ENCODE assay signal across 8 cellular contexts in genomic region chrX:48737213-48737938, GRCh38. TPM values are rescaled to one million over a fixed set of nuclear protein-coding genes. Genes with fewer than 3 reads are reported as not detected.
DNase-seq lines count a peak whose midpoint lies in the region; ATAC-seq and TF ChIP-seq lines count a peak whose summit lies in the region.

No MANE protein-coding gene starts in this region.

- peak overlapping the region; percentile 49 to 93 (median 86) for H3K27ac ChIP-seq in adrenal gland
- H3K27ac ChIP-seq in heart left ventricle = peak overlapping the region; percentile 76 to 94 (median 88)
- H3K27ac ChIP-seq in trophoblast cell (ENCODE audit: low read depth, low read length) = peak overlapping the region; percentile 94
- H3K27ac ChIP-seq in transverse colon = peak overlapping the region; percentile 81 to 94 (median 92)

- H2AFZ ChIP-seq in trophoblast cell (ENCODE audit: insufficient read depth, low read length, poor library complexity) = peak overlapping the region; percentile 68

- TF ChIP-seq POLR2A in adrenal gland (IDR thresholded peaks at IDR 0.05) (peak; percentile 40 to 61), heart left ventricle (IDR thresholded peaks at IDR 0.05) (peak in 1 of 2 donors; percentile 58), transverse colon (IDR thresholded peaks at IDR 0.05) (peak; percentile 71)

- peak overlapping the region; percentile 70 for H3K14ac ChIP-seq in trophoblast cell (ENCODE audit: low read length)

- no peak overlapping the region for H3K23ac ChIP-seq in trophoblast cell (ENCODE audit: low read length)

- H3K9me3 ChIP-seq in adrenal gland (replicated peaks in 1 of 3) (no peaks in the 10 kb centered on the region), heart left ventricle (peaks cover 0 to 6% (median 0%) of the 10 kb centered on the region in 12 donors), trophoblast cell (ENCODE audit: insufficient read depth, low read depth, low read length) (no peaks in the 10 kb centered on the region), transverse colon (no peaks in the 10 kb centered on the region)

- H3K36me3 ChIP-seq in adrenal gland (replicated peaks in 1 of 2) (no peaks in the 10 kb centered on the region), heart left ventricle (no peaks in the 10 kb centered on the region), trophoblast cell (ENCODE audit: control insufficient read depth in 1 of 2, insufficient read depth in 2 of 2, low read length in 2 of 2) (no peaks in the 10 kb centered on the region), transverse colon (no peaks in the 10 kb centered on the region)

- H3K27me3 ChIP-seq in adrenal gland (no peaks in the 10 kb centered on the region), heart left ventricle (no peaks in the 10 kb centered on the region), trophoblast cell (ENCODE audit: insufficient read depth, low read length) (no peaks in the 10 kb centered on the region), transverse colon (no peaks in the 10 kb centered on the region)

- H3K4ac ChIP-seq in trophoblast cell (ENCODE audit: low read depth, low read length) = peak overlapping the region; percentile 83

- peaks cover 10% of the 10 kb centered on the region for H3K79me1 ChIP-seq in trophoblast cell (ENCODE audit: low read length)

- H3K79me2 ChIP-seq in trophoblast cell (ENCODE audit: control insufficient read depth, insufficient read depth, low read length, poor library complexity) = peaks cover 3% of the 10 kb centered on the region

- H3K18ac ChIP-seq in trophoblast cell (ENCODE audit: low read length) = peak overlapping the region; percentile 68

- peak overlapping the region; percentile 80 for H4K12ac ChIP-seq in trophoblast cell (ENCODE audit: low read depth, low read length)

- DNase-seq in NCI-H1436 (lab: John Stamatoyannopoulos, UW) (peak; percentile 95), T follicular helper cell (ENCODE audit: low read depth) (peak; percentile 83), adrenal gland (peak; percentile 89 to 97 (median 93)), heart left ventricle (peak; percentile 91 to 95 (median 92)), trophoblast cell (peak; percentile 91 to 94), transverse colon (peak; percentile 91)

- peak overlapping the region; percentile 74 for H3K4me2 ChIP-seq in trophoblast cell (ENCODE audit: low read length)

- H2BK12ac ChIP-seq in trophoblast cell (ENCODE audit: low read length) = no peak overlapping the region

- H2AK5ac ChIP-seq in trophoblast cell (ENCODE audit: low read length) = no peak overlapping the region

- peak overlapping the region; percentile 83 for H3K9ac ChIP-seq in trophoblast cell (ENCODE audit: low read length)

- H3K4me3 ChIP-seq in GM12875 (ENCODE audit: low read depth, low read length) (peak overlapping the region; percentile 46), adrenal gland (peak overlapping the region in 3 of 4 donors; percentile 24 to 69 (median 53)), heart left ventricle (peak overlapping the region; percentile 19 to 89 (median 68)), trophoblast cell (ENCODE audit: low read depth, low read length) (peak overlapping the region; percentile 83), transverse colon (peak overlapping the region; percentile 41 to 66 (median 50))

- in situ Hi-C loops in transverse colon (cut with MboI; ENCODE audit: low pct_ligation_motif_present in 1 of 4, low pct_unique_long_range_greater_than_20kb in 1 of 4, low sequenced_read_pairs in 3 of 4) = no loop called here

- H4K8ac ChIP-seq in trophoblast cell (ENCODE audit: low read depth, low read length) = peak overlapping the region; percentile 98

- peak overlapping the region; percentile 83 for H2BK120ac ChIP-seq in trophoblast cell (ENCODE audit: insufficient read depth, low read length, poor library complexity)

- peaks cover 0 to 3% of the 10 kb centered on the region in 2 donors for H3K4me1 ChIP-seq in adrenal gland (replicated peaks in 1 of 2)
- peaks cover 0 to 9% (median 2%) of the 10 kb centered on the region in 12 donors for H3K4me1 ChIP-seq in heart left ventricle
- H3K4me1 ChIP-seq in trophoblast cell (ENCODE audit: control insufficient read depth in 1 of 2, insufficient read depth in 2 of 2, low read length in 2 of 2) = peaks cover 5 to 6% of the 10 kb centered on the region in 2 experiments
- H3K4me1 ChIP-seq in transverse colon = peaks cover 0 to 6% (median 0%) of the 10 kb centered on the region in 4 donors

- no peak for TF ChIP-seq CTCF in GM12875 (IDR thresholded peaks at IDR 0.05; ENCODE audit: borderline replicate concordance, insufficient read depth, low read depth, low read length)
- peak in 1 of 6 experiments; percentile 6 for TF ChIP-seq CTCF in adrenal gland (IDR thresholded peaks at IDR 0.05)
- TF ChIP-seq CTCF in heart left ventricle (IDR thresholded peaks at IDR 0.05) = no peak
- TF ChIP-seq CTCF in transverse colon (IDR thresholded peaks at IDR 0.05) = no peak

- H4K91ac ChIP-seq in trophoblast cell (ENCODE audit: low read depth, low read length) = peak overlapping the region; percentile 96

- TF ChIP-seq EP300 in transverse colon (IDR thresholded peaks at IDR 0.05; ENCODE audit: low read depth) = no peak

- H2BK5ac ChIP-seq in trophoblast cell (ENCODE audit: low read depth, low read length, poor library complexity) = peak overlapping the region; percentile 59

- ATAC-seq in HG02763 (IDR thresholded peaks at IDR 0.05; ENCODE audit: unreplicated experiment) = peak; percentile 97
- ATAC-seq in heart left ventricle = peak; percentile 99 to 100 (median 99)

- intact Hi-C loops in adrenal gland (cut with DNase I) = no loop called here
- intact Hi-C loops in heart left ventricle (cut with DNase I) = loop anchor here in 7 of 10 donors (1.0 to 10.0 kb wide), 5 partner anchors 40 to 67 kb away; partner anchors contain the start of genes HDAC6 (in 5 of the 7) and SUV39H1 (in 2 of the 7)
- intact Hi-C loops in transverse colon (cut with DNase I; ENCODE audit: low total_unique reads) = no loop called here

- WGBS in adrenal gland, 4 donors = 1 to 52% (median 22%) methylated on average over 2 to 48 of the region's 48 CpGs
- 0 to 44% (median 18%) methylated on average over 43 to 48 of the region's 48 CpGs for WGBS in heart left ventricle, 4 donors
- no CpG with 5 or more reads among the region's 48 CpGs for WGBS in trophoblast cell (ENCODE audit: extremely low coverage, insufficient coverage, insufficient read length)
- WGBS in transverse colon (ENCODE audit: low coverage in 1 of 2), 2 donors = 38% methylated on average over 48 of the region's 48 CpGs; no CpG with 5 or more reads in 1 of the 2 donors

RNA-seq across cellular contexts. Expression of gene GLOD5, which starts 24.2 kb away (rescaled TPM):
- total RNA-seq in adrenal gland (not detected), heart left ventricle (not detected), transverse colon (10 to 100 TPM in 1 of 4 donors, 1 to 10 TPM in 1, not detected in 2; 4.8 to 18.4 TPM)
- polyA plus RNA-seq in adrenal gland (not detected), heart left ventricle (not detected)
- polyA plus RNA-seq in trophoblast cell (2013) = not detected in 2 replicates

RNA-seq across cellular contexts. Expression of gene SUV39H1, which starts 40.8 kb away (rescaled TPM):
- 1 to 10 TPM; 2.6 to 4.4 (median 3.6) TPM for total RNA-seq in adrenal gland
- polyA plus RNA-seq in adrenal gland = 1 to 10 TPM; 2.6 to 3.2 (median 3.1) TPM
- 1 to 10 TPM; 2.4 to 6.7 (median 3.6) TPM for total RNA-seq in heart left ventricle
- 1 to 10 TPM; 1.9 to 4.7 TPM for polyA plus RNA-seq in heart left ventricle
- 10.6 and 10.8 TPM in 2 replicates for polyA plus RNA-seq in trophoblast cell (2013)
- 1 to 10 TPM in 3 of 4 donors, under 1 TPM in 1; 1.00 to 5.3 (median 4.4) TPM for total RNA-seq in transverse colon

RNA-seq across cellular contexts. Expression of gene GATA1, which starts 49.0 kb away (rescaled TPM):
- total RNA-seq in adrenal gland (under 1 TPM in 2 of 8 donors, not detected in 6; 0.27 to 0.43 TPM), heart left ventricle (under 1 TPM in 1 of 9 donors, not detected in 8; 0.16 TPM), transverse colon (not detected)
- polyA plus RNA-seq in adrenal gland (not detected), heart left ventricle (not detected)
- not detected in 2 replicates for polyA plus RNA-seq in trophoblast cell (2013)

RNA-seq across cellular contexts. Expression of gene WAS, which starts 53.8 kb away (rescaled TPM):
- total RNA-seq in adrenal gland (10 to 100 TPM in 5 of 8 donors, 1 to 10 TPM in 3; 5.8 to 22.5 (median 13.6) TPM), heart left ventricle (10 to 100 TPM in 1 of 9 donors, 1 to 10 TPM in 8; 1.1 to 26.8 (median 3.0) TPM), transverse colon (10 to 100 TPM in 1 of 4 donors, 1 to 10 TPM in 3; 3.2 to 13.1 (median 6.3) TPM)
- polyA plus RNA-seq in adrenal gland (10 to 100 TPM in 1 of 3 donors, 1 to 10 TPM in 2; 4.2 to 18.9 (median 9.1) TPM), heart left ventricle (1 to 10 TPM; 1.5 to 1.8 TPM)
- 0.17 and 0.18 TPM in 2 replicates for polyA plus RNA-seq in trophoblast cell (2013)

Comparison
In these comparisons a context has a peak if more than half of its experiments do, and no peak if none do; other contexts are left out.
1. Peak in every context shown above with its lines: DNase-seq, ATAC-seq, H3K4me3 ChIP-seq and H3K27ac ChIP-seq.
2. intact Hi-C loops: an anchor here in heart left ventricle (1.0 to 10.0 kb wide); none called in adrenal gland and transverse colon.